ENCODE assay signal across 24 cellular contexts in genomic region chr19:21694171-21694906, GRCh38.
A peak's percentile ranks its signal among the peaks of the same experiment; 100 is the strongest.
DNase-seq lines count a peak whose midpoint lies in the region; ATAC-seq, FAIRE-seq and TF ChIP-seq lines count a peak whose summit lies in the region.
"Had no signal": no experiment of that assay in that cellular context is flagged by ENCODE, and none has a peak within 500 bp of the region (broad histone marks: within the 10 kb centered on the region; RNA-seq: fewer than 3 reads in every experiment).

No MANE protein-coding gene starts in this region.

- in situ Hi-C loops in K562 (cut with MboI): no loop called here

- peaks cover 0 to 10% of the 10 kb centered on the region in 2 experiments; a peak in 1 of 4 replicates for H3K4me1 ChIP-seq in SK-N-SH (ENCODE audit: control insufficient read depth in 1 of 2, insufficient read depth in 2 of 2, low read depth in 1 of 2, low read length in 1 of 2)
- H3K4me1 ChIP-seq in K562 (replicated peaks in 1 of 2; ENCODE audit: control insufficient read depth in 2 of 2, insufficient read depth in 2 of 2, low read length in 2 of 2): peaks cover 11 to 17% of the 10 kb centered on the region in 2 experiments

- FAIRE-seq in K562 (lab: Jason Lieb, UNC): peak; percentile 71
- FAIRE-seq: GM19239, H54, HepG2 had no signal

- H3K4me3 ChIP-seq in SK-N-SH (ENCODE audit: low read depth in 2 of 2, low read length in 1 of 2) (no peak overlapping the region), K562 (no peak overlapping the region)

- H3K9me3 ChIP-seq in SK-N-SH (no peaks in the 10 kb centered on the region), K562 (replicated peaks; ENCODE audit: control insufficient read depth, insufficient read depth, low read depth, low read length) (no peaks in the 10 kb centered on the region; the same call in 1 of the 2 replicates)

- TF ChIP-seq RAD21 in SK-N-SH (IDR thresholded peaks at IDR 0.05; ENCODE audit: low read length): no peak
- TF ChIP-seq RAD21 in K562 (CRISPR knock-in tag; conservative IDR thresholded peaks at IDR 0.05 in 1 of 2, IDR thresholded peaks at IDR 0.05 in 1 of 2): no peak

- no TSS peak for BruUV-seq in K562 (replicated peaks; lab: Mats Ljungman, UMichigan)

- H3K27ac ChIP-seq in SK-N-SH (ENCODE audit: low read depth in 2 of 2, low read length in 1 of 2) (no peak overlapping the region), K562 (ENCODE audit: extremely low read depth, low read depth, low read length) (peak overlapping the region; percentile 47; the same call in 2 of the 3 replicates)

- WGBS in SK-N-SH (ENCODE audit: low lambda C conversion rate): 45% methylated on average over 7 of the region's 7 CpGs
- 14% methylated on average over 7 of the region's 7 CpGs for WGBS in K562 (ENCODE audit: insufficient coverage, low coverage, missing lambda C conversion rate)

- H3K4me2 ChIP-seq in SK-N-SH (no peak overlapping the region), K562 (ENCODE audit: insufficient read depth, low read length) (peak overlapping the region; percentile 28; the same call in 1 of the 2 replicates)

- intact Hi-C loops in K562 (cut with micrococcal nuclease): loop anchor here (10.0 kb wide), 1 partner anchor 850 kb away; no protein-coding TSS in a partner anchor

- DNase-seq in SK-N-SH: no peak
- peak; percentile 20 to 75 (median 43) for DNase-seq in K562 (ENCODE audit: extremely low read depth in 1 of 4, low spot score in 3 of 4)
- no peak for DNase-seq in omental fat pad (ENCODE audit: low spot score)
- DNase-seq in NCI-H510A (lab: John Stamatoyannopoulos, UW): no peak
- DNase-seq: 8988T; AML-193; C1 segment of cervical spinal cord; Calu3; CD8-positive, alpha-beta T cell; GDM1; KBM-7; NCI-H1092; NCI-H1436 treated with DMSO at 0.1 percent for 48 hours; NCI-H1930; NCI-H2227 treated with DMSO at 0.1 percent for 48 hours; NCI-H510A treated with DMSO at 0.1 percent for 48 hours; NCI-H774; Right ventricle myocardium superior had no signal

- H3K27me3 ChIP-seq in SK-N-SH (ENCODE audit: insufficient read depth) (no peaks in the 10 kb centered on the region), K562 (ENCODE audit: control insufficient read depth in 2 of 2, insufficient read depth in 2 of 2, low read length in 2 of 2) (no peaks in the 10 kb centered on the region)

- no peaks in the 10 kb centered on the region for H3K79me2 ChIP-seq in SK-N-SH (ENCODE audit: insufficient read depth)
- no peaks in the 10 kb centered on the region for H3K79me2 ChIP-seq in K562 (ENCODE audit: control insufficient read depth, insufficient read depth, low read length)

- H3K9me2 ChIP-seq in SK-N-SH: no peaks in the 10 kb centered on the region

- no peak overlapping the region for H3K9ac ChIP-seq in SK-N-SH
- no peak overlapping the region for H3K9ac ChIP-seq in K562 (ENCODE audit: insufficient read depth in 1 of 2, low read depth in 2 of 2, low read length in 2 of 2)

- no peaks in the 10 kb centered on the region for H3K9me1 ChIP-seq in K562 (ENCODE audit: control insufficient read depth, insufficient read depth, low read length)

- TF ChIP-seq CTCF in SK-N-SH (IDR thresholded peaks at IDR 0.05) (no peak), K562 (IDR thresholded peaks at IDR 0.05 in 2 of 3, conservative IDR thresholded peaks at IDR 0.05 in 1 of 3; ENCODE audit: insufficient read depth in 2 of 3, low read depth in 1 of 3, low read length in 3 of 3) (no peak), omental fat pad (IDR thresholded peaks at IDR 0.05) (no peak)

- POLR2A ChIA-PET in SK-N-SH (lab: Yijun Ruan, JAX): no interaction called here
- POLR2A ChIA-PET in K562 (lab: Yijun Ruan, JAX): interaction anchor here (0.6 to 1.0 kb wide), 2 partner anchors 9 to 749 kb away, joined by 3 to 4 read pairs; no protein-coding TSS in a partner anchor

- TF ChIP-seq POLR2A in K562 (conservative IDR thresholded peaks at IDR 0.05): no peak

- H3K36me3 ChIP-seq in SK-N-SH (replicated peaks in 1 of 2; ENCODE audit: control insufficient read depth in 1 of 2, insufficient read depth in 2 of 2, low read length in 1 of 2) (no peaks in the 10 kb centered on the region), K562 (ENCODE audit: control insufficient read depth, insufficient read depth, low read length) (no peaks in the 10 kb centered on the region)

- no peak for ATAC-seq in SK-N-SH treated with all-trans-retinoic acid at 6 μM for 48 hours
- peak; percentile 68 for ATAC-seq in K562
- ATAC-seq in omental fat pad (ENCODE audit: low FRiP score): peak; percentile 74
- no peak for ATAC-seq in HG03469 (IDR thresholded peaks at IDR 0.05; ENCODE audit: unreplicated experiment)
- ATAC-seq in HG02852 (IDR thresholded peaks at IDR 0.05; ENCODE audit: unreplicated experiment): no peak
- ATAC-seq: CD8-positive, alpha-beta T cell; HepG2 had no signal

- CTCF ChIA-PET in SK-N-SH (lab: Yijun Ruan, JAX) (no interaction called here), K562 (lab: Yijun Ruan, JAX; ENCODE audit: low intra/inter-chr PET ratio) (no interaction called here)

- H4K20me1 ChIP-seq in SK-N-SH (ENCODE audit: insufficient read depth): no peaks in the 10 kb centered on the region
- H4K20me1 ChIP-seq in K562 (replicated peaks; ENCODE audit: control insufficient read depth, insufficient read depth, low read length): no peaks in the 10 kb centered on the region

- H2AFZ ChIP-seq in SK-N-SH (ENCODE audit: low read depth): no peak overlapping the region
- H2AFZ ChIP-seq in K562 (ENCODE audit: low read depth, low read length): peak overlapping the region; percentile 58; the same call in 1 of the 2 replicates

- TF ChIP-seq EP300 in SK-N-SH (IDR thresholded peaks at IDR 0.05; ENCODE audit: borderline replicate concordance in 1 of 2, low read depth in 1 of 2, low read length in 1 of 2): no peak
- TF ChIP-seq EP300 in K562 (IDR thresholded peaks at IDR 0.05; ENCODE audit: low read length): peak; percentile 23; the same call in 1 of the 2 replicates

- H3F3A ChIP-seq in SK-N-SH (replicated peaks; ENCODE audit: insufficient read depth): no peaks in the 10 kb centered on the region

TF ChIP-seq in SK-N-SH treated with all-trans-retinoic acid at 6 μM for 48 hours, 23 proteins besides CTCF, POLR2A, EP300 and RAD21:
- no peak for TF ChIP-seq RARB (CRISPR knock-in tag; IDR thresholded peaks at IDR 0.05)
- peak; percentile 27; the same call in 1 of the 2 replicates for TF ChIP-seq ISL1 (CRISPR knock-in tag; IDR thresholded peaks at IDR 0.05)

TF ChIP-seq in SK-N-SH, 30 proteins besides CTCF, POLR2A, EP300 and RAD21 (continues in another document):
- no peak for TF ChIP-seq ELF1 (IDR thresholded peaks at IDR 0.05)
- TF ChIP-seq YY1 (IDR thresholded peaks at IDR 0.05; ENCODE audit: low read depth): no peak
- no peak for TF ChIP-seq RXRA (IDR thresholded peaks at IDR 0.05; ENCODE audit: borderline replicate concordance, low read depth)
- TF ChIP-seq MAX (IDR thresholded peaks at IDR 0.05; ENCODE audit: low read depth): no peak
- no peak for TF ChIP-seq RFX5 (IDR thresholded peaks at IDR 0.05; ENCODE audit: low read length)
- TF ChIP-seq JUND (IDR thresholded peaks at IDR 0.05): no peak
- TF ChIP-seq RCOR1 (IDR thresholded peaks at IDR 0.05; ENCODE audit: low read length): no peak
- no peak for TF ChIP-seq MEF2A (IDR thresholded peaks at IDR 0.05; ENCODE audit: borderline replicate concordance, low read depth)

TF ChIP-seq in K562, 482 proteins besides CTCF, POLR2A, EP300 and RAD21 (continues in another document):
- TF ChIP-seq ZNF561 (CRISPR knock-in tag; conservative IDR thresholded peaks at IDR 0.05): no peak
- TF ChIP-seq L3MBTL2 (IDR thresholded peaks at IDR 0.05): peak; percentile 27; the same call in 1 of the 2 replicates
- no peak for TF ChIP-seq ZC3H11A (IDR thresholded peaks at IDR 0.05; ENCODE audit: low read depth, low read length)
- TF ChIP-seq ZNF518B (CRISPR knock-in tag; IDR thresholded peaks at IDR 0.05): no peak
- TF ChIP-seq E2F5 (CRISPR knock-in tag; IDR thresholded peaks at IDR 0.05): no peak
- TF ChIP-seq SMARCA4 (IDR thresholded peaks at IDR 0.05): peak; percentile 62; the same call in 1 of the 2 replicates
- no peak for TF ChIP-seq ATF1 (CRISPR knock-in tag; IDR thresholded peaks at IDR 0.05)
- no peak for TF ChIP-seq ATF1 (tag; IDR thresholded peaks at IDR 0.05)

Comparison
In these comparisons a context has a peak if more than half of its experiments do, and no peak if none do; other contexts are left out.
1. ATAC-seq: peak in K562 (single experiment) and omental fat pad (single experiment); none in SK-N-SH treated with all-trans-retinoic acid at 6 μM for 48 hours (single experiment), HG03469 (single experiment) and HG02852 (single experiment).
2. DNase-seq: peak in K562 (4 of 4); none in SK-N-SH (single experiment), omental fat pad (single experiment) and NCI-H510A (single experiment).